ENCODE assay signal across 20 cellular contexts in genomic region chr7:140018125-140019043, GRCh38.
"Had no signal": no experiment of that assay in that cellular context is flagged by ENCODE, and none has a peak within 500 bp of the region (broad histone marks: within the 10 kb centered on the region; RNA-seq: fewer than 3 reads in every experiment).

No MANE protein-coding gene starts in this region.

- H3K27me3 ChIP-seq: esophagus muscularis mucosa, pancreas, testis, tibial nerve had no signal

- H3K4me1 Mint-ChIP-seq: stimulated activated effector memory CD8-positive, alpha-beta T cell treated with anti-CD3 and anti-CD28 coated beads, Interleukin-12 subunit alpha, Interleukin-12 subunit beta, amount 100 ng/mL, for 72 hours had no signal

- H3K27me3 Mint-ChIP-seq: effector memory CD8-positive, alpha-beta T cell; naive B cell; stimulated activated naive CD8-positive, alpha-beta T cell treated with anti-CD3 and anti-CD28 coated beads, Interleukin-15, Interleukin-2, amounts not matched to agents 100 ng/mL and 50 ng/mL, for 24 hours had no signal

- H3K4me3 Mint-ChIP-seq: effector memory CD8-positive, alpha-beta T cell; naive B cell; stimulated activated effector memory CD8-positive, alpha-beta T cell treated with anti-CD3 and anti-CD28 coated beads, Interleukin-12 subunit alpha, Interleukin-12 subunit beta, amount 100 ng/mL, for 72 hours; stimulated activated naive CD8-positive, alpha-beta T cell treated with anti-CD3 and anti-CD28 coated beads, Interleukin-15, Interleukin-2, amounts not matched to agents 100 ng/mL and 50 ng/mL, for 24 hours had no signal

- H3K4me3 ChIP-seq: esophagus muscularis mucosa, lung, pancreas, smooth muscle cell, testis, tibial nerve had no signal

- H3K4me2 ChIP-seq: smooth muscle cell had no signal

- H3K9me3 Mint-ChIP-seq: effector memory CD8-positive, alpha-beta T cell; naive B cell; stimulated activated effector memory CD8-positive, alpha-beta T cell treated with anti-CD3 and anti-CD28 coated beads, Interleukin-12 subunit alpha, Interleukin-12 subunit beta, amount 100 ng/mL, for 72 hours; stimulated activated naive CD8-positive, alpha-beta T cell treated with anti-CD3 and anti-CD28 coated beads, Interleukin-15, Interleukin-2, amounts not matched to agents 100 ng/mL and 50 ng/mL, for 24 hours had no signal

- H3K4me1 ChIP-seq: esophagus muscularis mucosa, pancreas, testis, tibial nerve had no signal

- H3K9me3 ChIP-seq: esophagus muscularis mucosa, pancreas, testis, tibial nerve had no signal

- ATAC-seq: effector memory CD8-positive, alpha-beta T cell; left ventricle myocardium superior; pancreas; right cardiac atrium; stimulated activated effector memory CD8-positive, alpha-beta T cell treated with anti-CD3 and anti-CD28 coated beads, Interleukin-12 subunit alpha, Interleukin-12 subunit beta, amount 100 ng/mL, for 72 hours had no signal

- DNase-seq: effector memory CD8-positive, alpha-beta T cell; kidney; left cardiac atrium; left ventricle myocardium superior; mesenchymal stem cell; naive B cell; nucleus accumbens; right cardiac atrium; stimulated activated CD4-positive, alpha-beta T cell treated with anti-CD3 and anti-CD28 coated beads, Interleukin-4, amount 100 ng/mL, for 1 hour; stimulated activated CD8-positive, alpha-beta memory T cell treated with anti-CD3 and anti-CD28 coated beads, Interleukin-4, amount 100 ng/mL, for 48 hours; testis had no signal

- H3K27ac Mint-ChIP-seq: progenitor cell of endocrine pancreas; stimulated activated effector memory CD8-positive, alpha-beta T cell treated with anti-CD3 and anti-CD28 coated beads, Interleukin-12 subunit alpha, Interleukin-12 subunit beta, amount 100 ng/mL, for 72 hours; stimulated activated naive CD8-positive, alpha-beta T cell treated with anti-CD3 and anti-CD28 coated beads, Interleukin-15, Interleukin-2, amounts not matched to agents 100 ng/mL and 50 ng/mL, for 24 hours had no signal

- H3K27ac ChIP-seq: epithelial cell of prostate, esophagus muscularis mucosa, pancreas, testis, tibial nerve had no signal
